Comparison of ENCODE assay signal across 36 cellular contexts in genomic region chr17:5861246-5861645, GRCh38.
"Had no signal": no experiment of that assay in that cellular context is flagged by ENCODE, and none has a peak within 500 bp of the region (broad histone marks: within the 10 kb centered on the region; RNA-seq: fewer than 3 reads in every experiment).

No MANE protein-coding gene starts in this region.

- ATAC-seq: activated CD4-positive, alpha-beta T cell treated with anti-CD3 and anti-CD28 coated beads for 36 hours; activated CD4-positive, CD25-positive, alpha-beta regulatory T cell treated with anti-CD3 and anti-CD28 coated beads, Interleukin-2, amount 50 U/mL, for 24 hours; activated CD8-positive, alpha-beta memory T cell treated with anti-CD3 and anti-CD28 coated beads, Interleukin-2, amount 10 ng/mL, durations not matched to agents 7 days and 5 days; activated CD8-positive, alpha-beta T cell treated with anti-CD3 and anti-CD28 coated beads, Interleukin-2, amount 10 ng/mL, durations not matched to agents 7 days and 5 days; activated naive CD8-positive, alpha-beta T cell treated with anti-CD3 and anti-CD28 coated beads, Interleukin-2, amount 50 U/mL, for 24 hours had no signal

- H3K4me3 Mint-ChIP-seq: activated CD4-positive, alpha-beta memory T cell treated with anti-CD3 and anti-CD28 coated beads, Interleukin-2, amount 10 ng/mL, durations not matched to agents 7 days and 5 days; activated CD4-positive, alpha-beta T cell treated with anti-CD3 and anti-CD28 coated beads for 36 hours; activated CD4-positive, alpha-beta T cell treated with anti-CD3 and anti-CD28 coated beads, Interleukin-2, amount 10 ng/mL, durations not matched to agents 7 days and 5 days; activated CD8-positive, alpha-beta memory T cell treated with anti-CD3 and anti-CD28 coated beads, Interleukin-2, amount 10 ng/mL, durations not matched to agents 7 days and 5 days; activated CD8-positive, alpha-beta T cell treated with anti-CD3 and anti-CD28 coated beads, Interleukin-2, amount 10 ng/mL, durations not matched to agents 7 days and 5 days; activated naive CD4-positive, alpha-beta T cell treated with anti-CD3 and anti-CD28 coated beads, Interleukin-2, amount 10 ng/mL, durations not matched to agents 7 days and 5 days; activated naive CD4-positive, alpha-beta T cell treated with anti-CD3 and anti-CD28 coated beads, Interleukin-2, amount 50 U/mL, for 24 hours; activated naive CD8-positive, alpha-beta T cell; activated naive CD8-positive, alpha-beta T cell treated with anti-CD3 and anti-CD28 coated beads, Interleukin-2, amount 10 ng/mL, durations not matched to agents 7 days and 5 days; activated naive CD8-positive, alpha-beta T cell treated with anti-CD3 and anti-CD28 coated beads, Interleukin-2, amount 50 U/mL, for 24 hours; activated T-cell treated with anti-CD3 and anti-CD28 coated beads, Interleukin-2, amount 50 U/mL, for 24 hours; brain; central memory CD8-positive, alpha-beta T cell; T-helper 1 cell treated with Interleukin-12 subunit alpha and Interleukin-12 subunit beta and Interleukin-4 antibody, amounts not matched to agents 30 μg/mL and 1 μg/mL, for 36 hours; T-helper 2 cell treated with Interferon-gamma antibody and Interleukin-4, amounts not matched to agents 5 μg/mL and 100 μg/mL, for 36 hours; WTC11 had no signal

- H3K4me3 ChIP-seq: ascending aorta, cardiac muscle cell had no signal

- H3K4me1 ChIP-seq: ascending aorta had no signal

- H3K27me3 Mint-ChIP-seq: activated CD4-positive, alpha-beta T cell treated with anti-CD3 and anti-CD28 coated beads, Interleukin-2, amount 10 ng/mL, durations not matched to agents 7 days and 5 days; activated naive CD4-positive, alpha-beta T cell treated with anti-CD3 and anti-CD28 coated beads, Interleukin-2, amount 10 ng/mL, durations not matched to agents 7 days and 5 days; activated naive CD8-positive, alpha-beta T cell treated with anti-CD3 and anti-CD28 coated beads, Interleukin-2, amount 10 ng/mL, durations not matched to agents 7 days and 5 days had no signal

- H3K27ac ChIP-seq: ascending aorta, cardiac muscle cell, VCaP had no signal

- H3K27ac Mint-ChIP-seq: activated CD4-positive, alpha-beta memory T cell treated with anti-CD3 and anti-CD28 coated beads, Interleukin-2, amount 10 ng/mL, durations not matched to agents 7 days and 5 days; activated CD4-positive, alpha-beta T cell treated with anti-CD3 and anti-CD28 coated beads for 36 hours; activated CD4-positive, alpha-beta T cell treated with anti-CD3 and anti-CD28 coated beads, Interleukin-2, amount 10 ng/mL, durations not matched to agents 7 days and 5 days; activated CD8-positive, alpha-beta memory T cell treated with anti-CD3 and anti-CD28 coated beads, Interleukin-2, amount 10 ng/mL, durations not matched to agents 7 days and 5 days; activated CD8-positive, alpha-beta T cell treated with anti-CD3 and anti-CD28 coated beads, Interleukin-2, amount 10 ng/mL, durations not matched to agents 7 days and 5 days; activated naive CD4-positive, alpha-beta T cell treated with anti-CD3 and anti-CD28 coated beads, Interleukin-2, amount 10 ng/mL, durations not matched to agents 7 days and 5 days; activated naive CD4-positive, alpha-beta T cell treated with anti-CD3 and anti-CD28 coated beads, Interleukin-2, amount 50 U/mL, for 24 hours; activated naive CD8-positive, alpha-beta T cell; activated naive CD8-positive, alpha-beta T cell treated with anti-CD3 and anti-CD28 coated beads, Interleukin-2, amount 10 ng/mL, durations not matched to agents 7 days and 5 days; activated naive CD8-positive, alpha-beta T cell treated with anti-CD3 and anti-CD28 coated beads, Interleukin-2, amount 50 U/mL, for 24 hours; activated T-cell treated with anti-CD3 and anti-CD28 coated beads, Interleukin-2, amount 50 U/mL, for 24 hours; activated T-helper 2 cell treated with anti-CD3 and anti-CD28 coated beads, Interferon-gamma antibody, Interleukin-2, Interleukin-4, amounts not matched to agents 10 μg/mL and 5 μg/mL and 100 μg/mL, durations not matched to agents 14 hours and 24 hours and 36 hours; brain; T-helper 1 cell treated with Interleukin-12 subunit alpha and Interleukin-12 subunit beta and Interleukin-4 antibody, amounts not matched to agents 30 μg/mL and 1 μg/mL, for 36 hours; T-helper 2 cell treated with Interferon-gamma antibody and Interleukin-4, amounts not matched to agents 5 μg/mL and 100 μg/mL, for 36 hours; WTC11 had no signal

- H3K36me3 ChIP-seq: ascending aorta, cardiac muscle cell had no signal

- H3K9me3 Mint-ChIP-seq: activated CD4-positive, alpha-beta memory T cell treated with anti-CD3 and anti-CD28 coated beads, Interleukin-2, amount 10 ng/mL, durations not matched to agents 7 days and 5 days; activated CD4-positive, alpha-beta T cell treated with anti-CD3 and anti-CD28 coated beads, Interleukin-2, amount 10 ng/mL, durations not matched to agents 7 days and 5 days; activated naive CD4-positive, alpha-beta T cell treated with anti-CD3 and anti-CD28 coated beads, Interleukin-2, amount 10 ng/mL, durations not matched to agents 7 days and 5 days; activated naive CD4-positive, alpha-beta T cell treated with anti-CD3 and anti-CD28 coated beads, Interleukin-2, amount 50 U/mL, for 24 hours; activated naive CD8-positive, alpha-beta T cell treated with anti-CD3 and anti-CD28 coated beads, Interleukin-2, amount 10 ng/mL, durations not matched to agents 7 days and 5 days; activated T-cell treated with anti-CD3 and anti-CD28 coated beads, Interleukin-2, amount 50 U/mL, for 24 hours; activated T-helper 2 cell treated with anti-CD3 and anti-CD28 coated beads, Interferon-gamma antibody, Interleukin-2, Interleukin-4, amounts not matched to agents 10 μg/mL and 5 μg/mL and 100 μg/mL, durations not matched to agents 14 hours and 24 hours and 36 hours; central memory CD8-positive, alpha-beta T cell; T-helper 1 cell treated with Interleukin-12 subunit alpha and Interleukin-12 subunit beta and Interleukin-4 antibody, amounts not matched to agents 30 μg/mL and 1 μg/mL, for 36 hours; T-helper 2 cell treated with Interferon-gamma antibody and Interleukin-4, amounts not matched to agents 5 μg/mL and 100 μg/mL, for 36 hours had no signal

- H3K4me1 Mint-ChIP-seq: activated CD4-positive, alpha-beta memory T cell treated with anti-CD3 and anti-CD28 coated beads, Interleukin-2, amount 10 ng/mL, durations not matched to agents 7 days and 5 days; activated CD4-positive, alpha-beta T cell treated with anti-CD3 and anti-CD28 coated beads for 36 hours; activated CD4-positive, alpha-beta T cell treated with anti-CD3 and anti-CD28 coated beads, Interleukin-2, amount 10 ng/mL, durations not matched to agents 7 days and 5 days; activated CD8-positive, alpha-beta memory T cell treated with anti-CD3 and anti-CD28 coated beads, Interleukin-2, amount 10 ng/mL, durations not matched to agents 7 days and 5 days; activated naive CD4-positive, alpha-beta T cell treated with anti-CD3 and anti-CD28 coated beads, Interleukin-2, amount 10 ng/mL, durations not matched to agents 7 days and 5 days; activated naive CD4-positive, alpha-beta T cell treated with anti-CD3 and anti-CD28 coated beads, Interleukin-2, amount 50 U/mL, for 24 hours; activated naive CD8-positive, alpha-beta T cell treated with anti-CD3 and anti-CD28 coated beads, Interleukin-2, amount 10 ng/mL, durations not matched to agents 7 days and 5 days; activated naive CD8-positive, alpha-beta T cell treated with anti-CD3 and anti-CD28 coated beads, Interleukin-2, amount 50 U/mL, for 24 hours; central memory CD8-positive, alpha-beta T cell had no signal

- DNase-seq: activated CD4-positive, alpha-beta memory T cell treated with anti-CD3 and anti-CD28 coated beads, Interleukin-2, amount 10 ng/mL, durations not matched to agents 7 days and 5 days; activated CD4-positive, alpha-beta T cell treated with anti-CD3 and anti-CD28 coated beads for 1 hour; activated CD4-positive, alpha-beta T cell treated with anti-CD3 and anti-CD28 coated beads for 36 hours; activated CD4-positive, alpha-beta T cell treated with anti-CD3 and anti-CD28 coated beads for 48 hours; activated CD4-positive, alpha-beta T cell treated with anti-CD3 and anti-CD28 coated beads, Interleukin-2, amount 10 ng/mL, durations not matched to agents 7 days and 5 days; activated CD4-positive, alpha-beta T cell treated with anti-CD3 and anti-CD28 coated beads, Interleukin-2, amount 50 U/mL, for 48 hours; activated CD4-positive, CD25-positive, alpha-beta regulatory T cell; activated CD8-positive, alpha-beta memory T cell treated with anti-CD3 and anti-CD28 coated beads, Interleukin-2, amount 50 U/mL, for 48 hours; activated CD8-positive, alpha-beta T cell treated with anti-CD3 and anti-CD28 coated beads, Interleukin-2, amount 10 ng/mL, durations not matched to agents 7 days and 5 days; activated effector memory CD4-positive, alpha-beta T cell treated with Interleukin-2 at 50 U/mL for 16 hours; activated gamma-delta T cell; activated naive CD4-positive, alpha-beta T cell treated with anti-CD3 and anti-CD28 coated beads, Interleukin-2, amount 10 ng/mL, durations not matched to agents 7 days and 5 days; activated naive CD4-positive, alpha-beta T cell treated with Interleukin-2 at 50 U/mL for 16 hours; activated naive CD8-positive, alpha-beta T cell treated with anti-CD3 and anti-CD28 coated beads, Interleukin-2, amount 10 ng/mL, durations not matched to agents 7 days and 5 days; activated naive CD8-positive, alpha-beta T cell treated with anti-CD3 and anti-CD28 coated beads, Interleukin-2, amount 50 U/mL, for 24 hours; activated T-cell treated with anti-CD3 and anti-CD28 coated beads, Interleukin-2, amount 50 U/mL, for 24 hours; activated T-cell treated with anti-CD3 and anti-CD28 coated beads, Interleukin-2, amount 50 U/mL, for 48 hours; amygdala; anterior cingulate cortex; SW 1271; T-helper 1 cell; T-helper 2 cell; T-helper 9 cell had no signal

- H3K27me3 ChIP-seq: ascending aorta, cardiac muscle cell had no signal

- H3K9me3 ChIP-seq: ascending aorta had no signal

- H3K36me3 Mint-ChIP-seq: activated CD8-positive, alpha-beta memory T cell treated with anti-CD3 and anti-CD28 coated beads, Interleukin-2, amount 10 ng/mL, durations not matched to agents 7 days and 5 days; activated naive CD4-positive, alpha-beta T cell treated with anti-CD3 and anti-CD28 coated beads, Interleukin-2, amount 10 ng/mL, durations not matched to agents 7 days and 5 days; activated naive CD4-positive, alpha-beta T cell treated with anti-CD3 and anti-CD28 coated beads, Interleukin-2, amount 50 U/mL, for 24 hours; activated naive CD8-positive, alpha-beta T cell; activated naive CD8-positive, alpha-beta T cell treated with anti-CD3 and anti-CD28 coated beads, Interleukin-2, amount 10 ng/mL, durations not matched to agents 7 days and 5 days; brain; WTC11 had no signal
